Comparison of ENCODE assay signal across 8 cellular contexts in genomic region chr2:142165790-142166189, GRCh38. TPM values are rescaled to one million over a fixed set of nuclear protein-coding genes. Genes with fewer than 3 reads are reported as not detected.
DNase-seq lines count a peak whose midpoint lies in the region; ATAC-seq and TF ChIP-seq lines count a peak whose summit lies in the region.

No MANE protein-coding gene starts in this region.

- H3K9me3 Mint-ChIP-seq in glutamatergic neuron (ENCODE audit: unreplicated experiment) = peaks cover 3% of the 10 kb centered on the region
- no peaks in the 10 kb centered on the region for H3K9me3 Mint-ChIP-seq in activated T-helper 2 cell treated with anti-CD3 and anti-CD28 coated beads, Interferon-gamma antibody, Interleukin-2, Interleukin-4, amounts not matched to agents 10 μg/mL and 5 μg/mL and 100 μg/mL, durations not matched to agents 14 hours and 24 hours and 36 hours

- H3K27ac Mint-ChIP-seq in glutamatergic neuron (ENCODE audit: unreplicated experiment) = peak overlapping the region; percentile 10
- H3K27ac Mint-ChIP-seq in activated T-helper 2 cell treated with anti-CD3 and anti-CD28 coated beads, Interferon-gamma antibody, Interleukin-2, Interleukin-4, amounts not matched to agents 10 μg/mL and 5 μg/mL and 100 μg/mL, durations not matched to agents 14 hours and 24 hours and 36 hours = no peak overlapping the region

- no peaks in the 10 kb centered on the region for H3K4me1 ChIP-seq in RWPE2 (ENCODE audit: insufficient read depth, poor library complexity, severe bottlenecking)

- peaks cover 3% of the 10 kb centered on the region for H3K27me3 ChIP-seq in RWPE2 (ENCODE audit: insufficient read depth, poor library complexity, severe bottlenecking)

- no peaks in the 10 kb centered on the region for H3K9me3 ChIP-seq in RWPE2 (ENCODE audit: severe bottlenecking)

- H3K36me3 Mint-ChIP-seq in glutamatergic neuron (ENCODE audit: unreplicated experiment) = peaks cover 10% of the 10 kb centered on the region
- H3K36me3 Mint-ChIP-seq in activated T-helper 2 cell treated with anti-CD3 and anti-CD28 coated beads, Interferon-gamma antibody, Interleukin-2, Interleukin-4, amounts not matched to agents 10 μg/mL and 5 μg/mL and 100 μg/mL, durations not matched to agents 14 hours and 24 hours and 36 hours (ENCODE audit: low read depth) = no peaks in the 10 kb centered on the region

- H3K4me1 Mint-ChIP-seq in glutamatergic neuron (ENCODE audit: low read depth, unreplicated experiment) = peaks cover 5% of the 10 kb centered on the region
- no peaks in the 10 kb centered on the region for H3K4me1 Mint-ChIP-seq in activated T-helper 2 cell treated with anti-CD3 and anti-CD28 coated beads, Interferon-gamma antibody, Interleukin-2, Interleukin-4, amounts not matched to agents 10 μg/mL and 5 μg/mL and 100 μg/mL, durations not matched to agents 14 hours and 24 hours and 36 hours (ENCODE audit: low read depth)

- no peaks in the 10 kb centered on the region for H3K27me3 Mint-ChIP-seq in glutamatergic neuron (ENCODE audit: unreplicated experiment)
- no peaks in the 10 kb centered on the region for H3K27me3 Mint-ChIP-seq in activated T-helper 2 cell treated with anti-CD3 and anti-CD28 coated beads, Interferon-gamma antibody, Interleukin-2, Interleukin-4, amounts not matched to agents 10 μg/mL and 5 μg/mL and 100 μg/mL, durations not matched to agents 14 hours and 24 hours and 36 hours (ENCODE audit: low read depth)

- H3K4me3 ChIP-seq in RWPE2 (ENCODE audit: severe bottlenecking) = no peak overlapping the region

- peak; percentile 96 for ATAC-seq in GM21423 (IDR thresholded peaks at IDR 0.05; ENCODE audit: unreplicated experiment)
- peak; percentile 94 for ATAC-seq in HG03520 (IDR thresholded peaks at IDR 0.05; ENCODE audit: unreplicated experiment)
- ATAC-seq in RWPE2 (ENCODE audit: low read depth) = peak; percentile 81

- intact Hi-C loops in activated T-helper 2 cell treated with anti-CD3 and anti-CD28 coated beads, Interferon-gamma antibody, Interleukin-2, Interleukin-4, amounts not matched to agents 10 μg/mL and 5 μg/mL and 100 μg/mL, durations not matched to agents 14 hours and 24 hours and 36 hours (cut with micrococcal nuclease) = no loop called here

- DNase-seq in EH (ENCODE audit: low read depth) (peak; percentile 52), RWPE2 (ENCODE audit: low spot score) (no peak), glutamatergic neuron (no peak), NCI-H146 (lab: John Stamatoyannopoulos, UW) (no peak), NCI-H1436 (lab: John Stamatoyannopoulos, UW) (no peak)
- DNase-seq in activated T-helper 2 cell treated with anti-CD3 and anti-CD28 coated beads, Interferon-gamma antibody, Interleukin-2, Interleukin-4, amounts not matched to agents 10 μg/mL and 5 μg/mL and 100 μg/mL, durations not matched to agents 14 hours and 24 hours and 36 hours (ENCODE audit: low spot score) = no peak

- no peaks in the 10 kb centered on the region for H3K36me3 ChIP-seq in RWPE2 (ENCODE audit: low read depth)

- peak overlapping the region; percentile 63 for H3K4me3 Mint-ChIP-seq in glutamatergic neuron (ENCODE audit: unreplicated experiment)
- H3K4me3 Mint-ChIP-seq in activated T-helper 2 cell treated with anti-CD3 and anti-CD28 coated beads, Interferon-gamma antibody, Interleukin-2, Interleukin-4, amounts not matched to agents 10 μg/mL and 5 μg/mL and 100 μg/mL, durations not matched to agents 14 hours and 24 hours and 36 hours (ENCODE audit: low read depth) = no peak overlapping the region

- H3K27ac ChIP-seq in RWPE2 (ENCODE audit: poor library complexity, severe bottlenecking) = no peak overlapping the region

- TF ChIP-seq CTCF in RWPE2 (IDR thresholded peaks at IDR 0.05; ENCODE audit: poor library complexity, severe bottlenecking) = peak; percentile 47
- TF ChIP-seq CTCF in glutamatergic neuron (IDR thresholded peaks at IDR 0.05; ENCODE audit: partially characterized antibody, unreplicated experiment) = no peak

RNA-seq across cellular contexts. Expression of gene LRP1B, which starts 35.0 kb away (rescaled TPM):
- 28.7 TPM for total RNA-seq in glutamatergic neuron (ENCODE audit: unreplicated experiment)
- total RNA-seq in activated T-helper 2 cell treated with anti-CD3 and anti-CD28 coated beads, Interferon-gamma antibody, Interleukin-2, Interleukin-4, amounts not matched to agents 10 μg/mL and 5 μg/mL and 100 μg/mL, durations not matched to agents 14 hours and 24 hours and 36 hours = not detected in 2 replicates

Comparison
In these comparisons a context has a peak if more than half of its experiments do, and no peak if none do; other contexts are left out.
1. RNA of gene LRP1B, which starts 35.0 kb away (total RNA-seq): 28.7 TPM in glutamatergic neuron (single experiment); not detected in activated T-helper 2 cell treated with anti-CD3 and anti-CD28 coated beads, Interferon-gamma antibody, Interleukin-2, Interleukin-4, amounts not matched to agents 10 μg/mL and 5 μg/mL and 100 μg/mL, durations not matched to agents 14 hours and 24 hours and 36 hours; every median in the first group is over 10 times any median in the second.
2. Peak in every context shown above with its lines, with median percentiles within 50 percentile points of each other: ATAC-seq.